1 cellular context compared by ENCODE assay signal in the genomic region with DNA sequence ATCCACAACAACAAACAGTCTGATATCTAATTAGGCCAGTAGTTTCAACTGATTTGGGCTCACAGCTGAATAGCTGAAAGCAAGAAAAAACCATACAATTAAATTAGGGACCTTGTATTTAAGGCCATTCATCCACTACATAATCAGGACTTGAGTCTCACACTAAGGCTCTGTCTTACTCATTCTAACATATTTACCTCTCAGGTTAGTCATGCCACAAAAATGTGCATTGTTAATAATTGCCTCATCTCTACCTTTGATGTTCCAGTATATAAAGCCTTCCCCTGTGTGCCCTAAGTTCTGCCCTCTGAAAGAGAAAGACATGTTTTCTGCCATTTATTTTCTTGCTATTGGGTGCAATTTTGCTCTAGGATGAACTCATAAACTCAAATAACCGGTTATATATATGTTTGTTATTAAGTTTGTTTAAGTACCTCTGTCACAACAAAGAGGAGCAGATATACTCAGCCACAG.
TF ChIP-seq lines count a peak whose summit lies in the region.

No MANE protein-coding gene starts in this region.

TF ChIP-seq in HepG2, 621 proteins besides CTCF, POLR2A, EP300 and RAD21 (continued from another document and continues in another):
- TF ChIP-seq ZNF687 (CRISPR knock-in tag; IDR thresholded peaks at IDR 0.05) (no peak), REL (CRISPR knock-in tag; conservative IDR thresholded peaks at IDR 0.05) (no peak), ZNF441 (CRISPR knock-in tag; IDR thresholded peaks at IDR 0.05; ENCODE audit: borderline replicate concordance) (no peak), SUZ12 (IDR thresholded peaks at IDR 0.05; ENCODE audit: low read depth, low read length) (no peak), ZNF576 (CRISPR knock-in tag; IDR thresholded peaks at IDR 0.05) (no peak), GATAD1 (CRISPR knock-in tag; IDR thresholded peaks at IDR 0.05) (peak; percentile 24; the same call in 1 of the 2 replicates), ZBTB3 (CRISPR knock-in tag; IDR thresholded peaks at IDR 0.05; ENCODE audit: borderline replicate concordance, low read depth) (no peak), CEBPG (CRISPR knock-in tag; IDR thresholded peaks at IDR 0.05) (peak; percentile 96), GFI1 (CRISPR knock-in tag; IDR thresholded peaks at IDR 0.05; ENCODE audit: borderline replicate concordance) (peak; percentile 74; the same call in 1 of the 2 replicates), ZMYM2 (CRISPR knock-in tag; IDR thresholded peaks at IDR 0.05) (0 out of 2 replicates have a peak, but pooled peaks have one; percentile 52), TGIF2 (CRISPR knock-in tag; IDR thresholded peaks at IDR 0.05) (peak; percentile 70; the same call in 1 of the 2 replicates), IRF2 (CRISPR knock-in tag; IDR thresholded peaks at IDR 0.05) (peak; percentile 67; the same call in 1 of the 2 replicates), STAT6 (CRISPR knock-in tag; IDR thresholded peaks at IDR 0.05; ENCODE audit: borderline replicate concordance) (0 out of 2 replicates have a peak, but pooled peaks have one; percentile 73), ZNF468 (CRISPR knock-in tag; IDR thresholded peaks at IDR 0.05) (no peak), AHDC1 (CRISPR knock-in tag; IDR thresholded peaks at IDR 0.05; ENCODE audit: borderline replicate concordance) (peak; percentile 90; the same call in 1 of the 2 replicates), ZMAT3 (CRISPR knock-in tag; conservative IDR thresholded peaks at IDR 0.05) (0 out of 2 replicates have a peak, but pooled peaks have one; percentile 66), KDM5A (IDR thresholded peaks at IDR 0.05; ENCODE audit: borderline replicate concordance, low read length) (peak; percentile 30; the same call in 1 of the 2 replicates), ZNF446 (CRISPR knock-in tag; IDR thresholded peaks at IDR 0.05) (no peak), CAMTA2 (CRISPR knock-in tag; IDR thresholded peaks at IDR 0.05; ENCODE audit: borderline replicate concordance) (no peak), ZFP1 (CRISPR knock-in tag; IDR thresholded peaks at IDR 0.05) (peak; percentile 74; the same call in 1 of the 2 replicates), ZNF75D (CRISPR knock-in tag; IDR thresholded peaks at IDR 0.05; ENCODE audit: borderline replicate concordance) (no peak), SIX4 (CRISPR knock-in tag; IDR thresholded peaks at IDR 0.05) (peak; percentile 81; the same call in 1 of the 2 replicates)
- TF ChIP-seq, protein P1, sequence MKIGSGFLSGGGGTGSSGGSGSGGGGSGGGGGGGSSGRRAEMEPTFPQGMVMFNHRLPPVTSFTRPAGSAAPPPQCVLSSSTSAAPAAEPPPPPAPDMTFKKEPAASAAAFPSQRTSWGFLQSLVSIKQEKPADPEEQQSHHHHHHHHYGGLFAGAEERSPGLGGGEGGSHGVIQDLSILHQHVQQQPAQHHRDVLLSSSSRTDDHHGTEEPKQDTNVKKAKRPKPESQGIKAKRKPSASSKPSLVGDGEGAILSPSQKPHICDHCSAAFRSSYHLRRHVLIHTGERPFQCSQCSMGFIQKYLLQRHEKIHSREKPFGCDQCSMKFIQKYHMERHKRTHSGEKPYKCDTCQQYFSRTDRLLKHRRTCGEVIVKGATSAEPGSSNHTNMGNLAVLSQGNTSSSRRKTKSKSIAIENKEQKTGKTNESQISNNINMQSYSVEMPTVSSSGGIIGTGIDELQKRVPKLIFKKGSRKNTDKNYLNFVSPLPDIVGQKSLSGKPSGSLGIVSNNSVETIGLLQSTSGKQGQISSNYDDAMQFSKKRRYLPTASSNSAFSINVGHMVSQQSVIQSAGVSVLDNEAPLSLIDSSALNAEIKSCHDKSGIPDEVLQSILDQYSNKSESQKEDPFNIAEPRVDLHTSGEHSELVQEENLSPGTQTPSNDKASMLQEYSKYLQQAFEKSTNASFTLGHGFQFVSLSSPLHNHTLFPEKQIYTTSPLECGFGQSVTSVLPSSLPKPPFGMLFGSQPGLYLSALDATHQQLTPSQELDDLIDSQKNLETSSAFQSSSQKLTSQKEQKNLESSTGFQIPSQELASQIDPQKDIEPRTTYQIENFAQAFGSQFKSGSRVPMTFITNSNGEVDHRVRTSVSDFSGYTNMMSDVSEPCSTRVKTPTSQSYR (CRISPR knock-in tag; IDR thresholded peaks at IDR 0.05; ENCODE audit: borderline replicate concordance), result peak; percentile 31; the same call in 1 of the 2 replicates
- TF ChIP-seq, protein P2, sequence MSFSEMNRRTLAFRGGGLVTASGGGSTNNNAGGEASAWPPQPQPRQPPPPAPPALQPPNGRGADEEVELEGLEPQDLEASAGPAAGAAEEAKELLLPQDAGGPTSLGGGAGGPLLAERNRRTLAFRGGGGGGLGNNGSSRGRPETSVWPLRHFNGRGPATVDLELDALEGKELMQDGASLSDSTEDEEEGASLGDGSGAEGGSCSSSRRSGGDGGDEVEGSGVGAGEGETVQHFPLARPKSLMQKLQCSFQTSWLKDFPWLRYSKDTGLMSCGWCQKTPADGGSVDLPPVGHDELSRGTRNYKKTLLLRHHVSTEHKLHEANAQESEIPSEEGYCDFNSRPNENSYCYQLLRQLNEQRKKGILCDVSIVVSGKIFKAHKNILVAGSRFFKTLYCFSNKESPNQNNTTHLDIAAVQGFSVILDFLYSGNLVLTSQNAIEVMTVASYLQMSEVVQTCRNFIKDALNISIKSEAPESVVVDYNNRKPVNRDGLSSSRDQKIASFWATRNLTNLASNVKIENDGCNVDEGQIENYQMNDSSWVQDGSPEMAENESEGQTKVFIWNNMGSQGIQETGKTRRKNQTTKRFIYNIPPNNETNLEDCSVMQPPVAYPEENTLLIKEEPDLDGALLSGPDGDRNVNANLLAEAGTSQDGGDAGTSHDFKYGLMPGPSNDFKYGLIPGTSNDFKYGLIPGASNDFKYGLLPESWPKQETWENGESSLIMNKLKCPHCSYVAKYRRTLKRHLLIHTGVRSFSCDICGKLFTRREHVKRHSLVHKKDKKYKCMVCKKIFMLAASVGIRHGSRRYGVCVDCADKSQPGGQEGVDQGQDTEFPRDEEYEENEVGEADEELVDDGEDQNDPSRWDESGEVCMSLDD (CRISPR knock-in tag; IDR thresholded peaks at IDR 0.05; ENCODE audit: borderline replicate concordance), result no peak
